In the genomic region with DNA sequence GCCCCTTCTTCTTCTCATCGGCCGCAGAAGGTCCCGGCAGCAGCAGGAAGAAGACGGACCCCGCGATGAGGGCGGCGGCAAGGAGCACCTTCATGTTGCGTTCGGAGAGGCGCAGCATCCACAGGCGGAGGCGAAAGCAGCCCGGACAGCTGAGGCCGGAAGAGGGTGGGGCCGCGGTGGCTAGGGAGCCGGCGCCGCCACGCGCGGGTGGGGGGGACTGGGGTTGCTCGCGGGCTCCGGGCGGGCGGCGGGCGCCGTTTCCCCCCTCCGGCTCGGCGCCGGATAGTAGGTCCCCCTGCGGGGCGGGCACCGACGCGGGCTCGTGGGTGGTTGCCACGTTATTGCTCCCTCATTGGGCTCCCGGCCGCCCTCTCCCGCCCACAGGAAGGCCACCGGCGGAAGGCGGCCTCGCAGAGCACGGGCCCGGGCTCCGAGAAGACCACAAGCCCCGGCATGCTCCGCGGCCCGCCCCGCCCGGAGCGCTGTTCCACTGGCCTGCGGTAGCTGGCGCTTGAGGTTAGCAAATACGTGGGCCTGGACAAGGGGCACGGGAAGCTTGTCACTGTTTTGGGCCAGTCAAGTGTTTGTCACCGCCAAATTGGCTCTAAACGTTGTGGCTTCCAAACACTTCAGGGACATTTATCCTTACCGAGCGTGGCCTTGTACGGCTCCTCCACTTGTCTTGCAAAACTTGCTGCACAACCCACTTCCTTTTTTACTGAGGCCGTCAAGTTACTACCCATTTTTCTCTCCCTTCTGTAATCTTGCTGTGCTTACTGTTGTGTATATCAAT, we compare ENCODE assay signal across 8 cellular contexts. TPM values are rescaled to one million over a fixed set of nuclear protein-coding genes. Genes with fewer than 3 reads are reported as not detected.
DNase-seq lines count a peak whose midpoint lies in the region; ATAC-seq and TF ChIP-seq lines count a peak whose summit lies in the region.

PPIB (minus strand) TSS at position 154 of the 793 bp plus-strand sequence; CDS start at position 118, 36 bp downstream.

- H3K27me3 Mint-ChIP-seq in WTC11 (ENCODE audit: low read depth), result no peaks in the 10 kb centered on the region

- H3K4me1 Mint-ChIP-seq in WTC11, result peaks cover 33% of the 10 kb centered on the region

- POLR2A ChIA-PET in WTC11 (lab: Charles Lee), result interaction anchor here (0.5 to 2.9 kb wide), 6 partner anchors 9 to 1179 kb away, joined by 3 to 9 read pairs (median 4); no protein-coding TSS in a partner anchor

- H3K27ac Mint-ChIP-seq in WTC11, result peak within 1 kb of the TSS; percentile 92

- DNase-seq in AG09309 (ENCODE audit: low read depth) (peak; percentile 89), NCI-H2227 treated with DMSO at 0.1 percent for 48 hours (lab: John Stamatoyannopoulos, UW) (peak; percentile 94), WTC11 (ENCODE audit: low spot score) (peak; percentile 95), cardiac fibroblast (ENCODE audit: low read depth in 2 of 2) (peak; percentile 97 to 99), inferior parietal cortex (ENCODE audit: extremely low spot score) (peak; percentile 96)
- DNase-seq in stimulated activated CD4-positive, alpha-beta T cell treated with anti-CD3 and anti-CD28 coated beads, Interleukin-12 subunit alpha, Interleukin-12 subunit beta, amount 100 ng/mL, for 24 hours (ENCODE audit: low read depth in 2 of 2), result peak; percentile 92 to 94

- TF ChIP-seq CTCF in AG09309 (IDR thresholded peaks at IDR 0.05; ENCODE audit: control insufficient read depth, insufficient read depth, low read depth, low read length, missing control alignments) (peak; percentile 30), WTC11 (IDR thresholded peaks at IDR 0.05) (no peak), cardiac fibroblast (IDR thresholded peaks at IDR 0.05; ENCODE audit: low read depth, low read length) (peak; percentile 41)

- ATAC-seq in GM18909 (IDR thresholded peaks at IDR 0.05; ENCODE audit: poor library complexity, unreplicated experiment), result peak; percentile 93
- peak; percentile 93 for ATAC-seq in HG03175 (IDR thresholded peaks at IDR 0.05; ENCODE audit: unreplicated experiment)
- peak; percentile 96 for ATAC-seq in WTC11

- peaks cover 27% of the 10 kb centered on the region for H3K36me3 Mint-ChIP-seq in WTC11

- peak within 1 kb of the TSS; percentile 57 for H3K4me3 ChIP-seq in AG09309 (ENCODE audit: control insufficient read depth, low read depth, low read length)
- peak within 1 kb of the TSS; percentile 89 to 95 for H3K4me3 ChIP-seq in cardiac fibroblast (replicated peaks in 1 of 2; ENCODE audit: low read depth in 2 of 2, low read length in 2 of 2)

- CTCF ChIA-PET in WTC11 (lab: Charles Lee), result interaction anchor here (0.5 to 3.8 kb wide), 17 partner anchors 10 to 1042 kb away, joined by 3 to 45 read pairs (median 5); partner anchors contain the start of genes CIAO2A and TRIP4

- H3K9me3 Mint-ChIP-seq in WTC11, result no peaks in the 10 kb centered on the region

- H3K4me3 Mint-ChIP-seq in WTC11, result peak within 1 kb of the TSS; percentile 84

TF ChIP-seq in WTC11, 78 proteins besides CTCF, POLR2A, EP300 and RAD21 (continues in another document):
- TF ChIP-seq, protein P1, sequence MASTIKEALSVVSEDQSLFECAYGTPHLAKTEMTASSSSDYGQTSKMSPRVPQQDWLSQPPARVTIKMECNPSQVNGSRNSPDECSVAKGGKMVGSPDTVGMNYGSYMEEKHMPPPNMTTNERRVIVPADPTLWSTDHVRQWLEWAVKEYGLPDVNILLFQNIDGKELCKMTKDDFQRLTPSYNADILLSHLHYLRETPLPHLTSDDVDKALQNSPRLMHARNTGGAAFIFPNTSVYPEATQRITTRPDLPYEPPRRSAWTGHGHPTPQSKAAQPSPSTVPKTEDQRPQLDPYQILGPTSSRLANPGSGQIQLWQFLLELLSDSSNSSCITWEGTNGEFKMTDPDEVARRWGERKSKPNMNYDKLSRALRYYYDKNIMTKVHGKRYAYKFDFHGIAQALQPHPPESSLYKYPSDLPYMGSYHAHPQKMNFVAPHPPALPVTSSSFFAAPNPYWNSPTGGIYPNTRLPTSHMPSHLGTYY (CRISPR knock-in tag; IDR thresholded peaks at IDR 0.05), result no peak
- TF ChIP-seq AR (CRISPR knock-in tag; IDR thresholded peaks at IDR 0.05) (no peak), ZNF121 (CRISPR knock-in tag; IDR thresholded peaks at IDR 0.05) (0 out of 2 replicates have a peak, but pooled peaks have one; percentile 47), SOX15 (CRISPR knock-in tag; IDR thresholded peaks at IDR 0.05) (no peak), FOXK1 (CRISPR knock-in tag; IDR thresholded peaks at IDR 0.05) (no peak; the same call in 1 of the 2 replicates), ZBTB21 (CRISPR knock-in tag; IDR thresholded peaks at IDR 0.05; ENCODE audit: borderline replicate concordance) (no peak), FOXP4 (CRISPR knock-in tag; IDR thresholded peaks at IDR 0.05) (0 out of 2 replicates have a peak, but pooled peaks have one; percentile 61), SMAD3 (CRISPR knock-in tag; IDR thresholded peaks at IDR 0.05; ENCODE audit: borderline replicate concordance) (no peak), ZNF138 (CRISPR knock-in tag; conservative IDR thresholded peaks at IDR 0.05) (no peak), E2F1 (CRISPR knock-in tag; IDR thresholded peaks at IDR 0.05) (no peak), GTF2I (CRISPR knock-in tag; conservative IDR thresholded peaks at IDR 0.05) (no peak), IRF2 (CRISPR knock-in tag; IDR thresholded peaks at IDR 0.05; ENCODE audit: borderline replicate concordance, low read depth) (no peak), FOXJ3 (CRISPR knock-in tag; IDR thresholded peaks at IDR 0.05; ENCODE audit: borderline replicate concordance) (no peak)
- TF ChIP-seq, protein P2, sequence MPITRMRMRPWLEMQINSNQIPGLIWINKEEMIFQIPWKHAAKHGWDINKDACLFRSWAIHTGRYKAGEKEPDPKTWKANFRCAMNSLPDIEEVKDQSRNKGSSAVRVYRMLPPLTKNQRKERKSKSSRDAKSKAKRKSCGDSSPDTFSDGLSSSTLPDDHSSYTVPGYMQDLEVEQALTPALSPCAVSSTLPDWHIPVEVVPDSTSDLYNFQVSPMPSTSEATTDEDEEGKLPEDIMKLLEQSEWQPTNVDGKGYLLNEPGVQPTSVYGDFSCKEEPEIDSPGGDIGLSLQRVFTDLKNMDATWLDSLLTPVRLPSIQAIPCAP (CRISPR knock-in tag; IDR thresholded peaks at IDR 0.05), result no peak
- TF ChIP-seq, protein P3, sequence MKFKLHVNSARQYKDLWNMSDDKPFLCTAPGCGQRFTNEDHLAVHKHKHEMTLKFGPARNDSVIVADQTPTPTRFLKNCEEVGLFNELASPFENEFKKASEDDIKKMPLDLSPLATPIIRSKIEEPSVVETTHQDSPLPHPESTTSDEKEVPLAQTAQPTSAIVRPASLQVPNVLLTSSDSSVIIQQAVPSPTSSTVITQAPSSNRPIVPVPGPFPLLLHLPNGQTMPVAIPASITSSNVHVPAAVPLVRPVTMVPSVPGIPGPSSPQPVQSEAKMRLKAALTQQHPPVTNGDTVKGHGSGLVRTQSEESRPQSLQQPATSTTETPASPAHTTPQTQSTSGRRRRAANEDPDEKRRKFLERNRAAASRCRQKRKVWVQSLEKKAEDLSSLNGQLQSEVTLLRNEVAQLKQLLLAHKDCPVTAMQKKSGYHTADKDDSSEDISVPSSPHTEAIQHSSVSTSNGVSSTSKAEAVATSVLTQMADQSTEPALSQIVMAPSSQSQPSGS (CRISPR knock-in tag; IDR thresholded peaks at IDR 0.05; ENCODE audit: borderline replicate concordance, low read depth), result no peak

RNA-seq across cellular contexts. Expression of gene PPIB, which starts in this region (rescaled TPM):
- total RNA-seq in WTC11 (2021), result 469 to 495 TPM (median 485 TPM) in 3 replicates

Comparison
In these comparisons a context has a peak if more than half of its experiments do, and no peak if none do; other contexts are left out.
1. Peak in every context shown above with its lines: DNase-seq, ATAC-seq and H3K4me3 ChIP-seq.